In the genomic region with DNA sequence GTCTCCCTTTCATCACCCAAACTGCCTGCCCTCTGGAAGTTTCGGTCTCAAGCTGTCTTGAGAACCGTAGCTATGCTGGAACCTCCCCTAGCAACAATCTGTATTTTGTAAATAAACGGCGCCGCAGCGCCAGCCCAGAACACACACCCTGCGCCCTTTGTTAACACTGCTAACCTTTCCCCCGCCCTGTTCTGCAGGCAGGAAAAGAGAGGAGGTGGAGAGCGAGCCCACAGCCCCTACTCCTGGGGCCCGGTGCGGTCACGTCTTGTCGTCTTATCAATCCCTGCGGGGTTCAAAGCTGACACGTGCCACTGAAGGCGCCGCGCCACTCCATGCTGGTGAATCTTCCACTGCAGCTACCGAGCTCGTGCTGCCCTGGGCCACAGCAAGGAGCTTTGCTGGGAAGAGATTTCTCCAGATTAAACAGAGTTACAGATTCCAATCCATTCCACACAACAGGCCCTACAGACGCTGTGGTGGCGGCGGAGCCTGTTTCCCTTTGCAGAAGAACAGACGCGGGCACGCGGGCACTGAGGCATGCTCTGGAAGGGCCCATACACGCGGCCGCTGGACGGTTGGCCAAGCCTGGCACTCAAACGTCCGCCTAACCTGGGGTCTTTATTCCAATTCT, we compare ENCODE assay signal across 8 cellular contexts. TPM values are rescaled to one million over a fixed set of nuclear protein-coding genes. Genes with fewer than 3 reads are reported as not detected.
DNase-seq lines count a peak whose midpoint lies in the region; ATAC-seq, FAIRE-seq and TF ChIP-seq lines count a peak whose summit lies in the region.

No MANE protein-coding gene starts in this region.

- H3K4me1 Mint-ChIP-seq in WTC11 = no peaks in the 10 kb centered on the region

- no peak overlapping the region for H3K9ac ChIP-seq in rectal smooth muscle tissue (ENCODE audit: low read length)

- TF ChIP-seq CTCF in WTC11 (IDR thresholded peaks at IDR 0.05) (no peak), fibroblast of mammary gland (conservative IDR thresholded peaks at IDR 0.05; ENCODE audit: control insufficient read depth, insufficient read depth, low read depth, low read length) (no peak), foreskin fibroblast (IDR thresholded peaks at IDR 0.05; ENCODE audit: low read depth, low read length) (no peak)

- H3K27me3 Mint-ChIP-seq in WTC11 (ENCODE audit: low read depth) = peaks cover 2% of the 10 kb centered on the region; the same call in 1 of the 2 replicates

- no peak for TF ChIP-seq POLR2A in H54 (IDR thresholded peaks at IDR 0.05; ENCODE audit: low read depth, low read length)

- CTCF ChIA-PET in WTC11 (lab: Charles Lee) = interaction anchor here (1.2 to 1.8 kb wide), 3 partner anchors 89 to 223 kb away, joined by 3 to 6 read pairs (median 3); no protein-coding TSS in a partner anchor

- H3K27me3 ChIP-seq in rectal smooth muscle tissue (ENCODE audit: control insufficient read depth, insufficient read depth, low read length) = no peaks in the 10 kb centered on the region

- no peaks in the 10 kb centered on the region for H3K36me3 ChIP-seq in rectal smooth muscle tissue (ENCODE audit: control insufficient read depth, insufficient read depth, low read length)

- peak; percentile 11 for ATAC-seq in WTC11
- no peak for ATAC-seq in GM21723 (IDR thresholded peaks at IDR 0.05; ENCODE audit: unreplicated experiment)
- no peak for ATAC-seq in HG02884 (IDR thresholded peaks at IDR 0.05; ENCODE audit: unreplicated experiment)
- ATAC-seq in GM19452 (IDR thresholded peaks at IDR 0.05; ENCODE audit: unreplicated experiment) = no peak

- no peak for FAIRE-seq in H54 (lab: Jason Lieb, UNC)

- POLR2A ChIA-PET in WTC11 (lab: Charles Lee) = no interaction called here

- no peak overlapping the region for H3K4me3 Mint-ChIP-seq in WTC11

- DNase-seq in H54 (ENCODE audit: insufficient read length, low spot score) = peak; percentile 6
- no peak for DNase-seq in WTC11 (ENCODE audit: low spot score)
- DNase-seq in fibroblast of mammary gland (ENCODE audit: low read depth) = peak; percentile 3
- no peak for DNase-seq in foreskin fibroblast

- peaks cover 8% of the 10 kb centered on the region for H3K36me3 Mint-ChIP-seq in WTC11

- peaks cover 25% of the 10 kb centered on the region for H3K4me1 ChIP-seq in rectal smooth muscle tissue (ENCODE audit: control insufficient read depth, insufficient read depth, low read length)

- peak overlapping the region; percentile 45 for H3K27ac ChIP-seq in rectal smooth muscle tissue (ENCODE audit: low read depth, low read length)

- H3K4me3 ChIP-seq in fibroblast of mammary gland (ENCODE audit: control insufficient read depth, low read depth, low read length) (no peak overlapping the region), rectal smooth muscle tissue (ENCODE audit: low read length) (peak overlapping the region; percentile 45), foreskin fibroblast (ENCODE audit: low read depth in 1 of 2, low read length in 2 of 2) (no peak overlapping the region)

- peak overlapping the region; percentile 17; the same call in 1 of the 2 replicates for H3K27ac Mint-ChIP-seq in WTC11

- peaks cover 11% of the 10 kb centered on the region for H3K9me3 Mint-ChIP-seq in WTC11

TF ChIP-seq in WTC11, 78 proteins besides CTCF, POLR2A, EP300 and RAD21 (continues in another document):
- TF ChIP-seq RELA (CRISPR knock-in tag; IDR thresholded peaks at IDR 0.05; ENCODE audit: borderline replicate concordance) (no peak), ZBTB21 (CRISPR knock-in tag; IDR thresholded peaks at IDR 0.05; ENCODE audit: borderline replicate concordance) (no peak), ESRRA (CRISPR knock-in tag; IDR thresholded peaks at IDR 0.05; ENCODE audit: borderline replicate concordance) (no peak), ERG (CRISPR knock-in tag; IDR thresholded peaks at IDR 0.05) (no peak), IRF2 (CRISPR knock-in tag; IDR thresholded peaks at IDR 0.05; ENCODE audit: borderline replicate concordance, low read depth) (no peak), PRDM15 (CRISPR knock-in tag; IDR thresholded peaks at IDR 0.05) (no peak), JUN (CRISPR knock-in tag; IDR thresholded peaks at IDR 0.05) (no peak), RORB (CRISPR knock-in tag; IDR thresholded peaks at IDR 0.05) (no peak), JAZF1 (CRISPR knock-in tag; IDR thresholded peaks at IDR 0.05) (no peak), MYBL2 (CRISPR knock-in tag; IDR thresholded peaks at IDR 0.05) (no peak)
- TF ChIP-seq, protein P1, sequence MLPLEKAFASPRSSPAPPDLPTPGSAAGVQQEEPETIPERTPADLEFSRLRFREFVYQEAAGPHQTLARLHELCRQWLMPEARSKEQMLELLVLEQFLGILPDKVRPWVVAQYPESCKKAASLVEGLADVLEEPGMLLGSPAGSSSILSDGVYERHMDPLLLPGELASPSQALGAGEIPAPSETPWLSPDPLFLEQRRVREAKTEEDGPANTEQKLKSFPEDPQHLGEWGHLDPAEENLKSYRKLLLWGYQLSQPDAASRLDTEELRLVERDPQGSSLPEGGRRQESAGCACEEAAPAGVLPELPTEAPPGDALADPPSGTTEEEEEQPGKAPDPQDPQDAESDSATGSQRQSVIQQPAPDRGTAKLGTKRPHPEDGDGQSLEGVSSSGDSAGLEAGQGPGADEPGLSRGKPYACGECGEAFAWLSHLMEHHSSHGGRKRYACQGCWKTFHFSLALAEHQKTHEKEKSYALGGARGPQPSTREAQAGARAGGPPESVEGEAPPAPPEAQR (CRISPR knock-in tag; IDR thresholded peaks at IDR 0.05) = no peak
- TF ChIP-seq, protein P2, sequence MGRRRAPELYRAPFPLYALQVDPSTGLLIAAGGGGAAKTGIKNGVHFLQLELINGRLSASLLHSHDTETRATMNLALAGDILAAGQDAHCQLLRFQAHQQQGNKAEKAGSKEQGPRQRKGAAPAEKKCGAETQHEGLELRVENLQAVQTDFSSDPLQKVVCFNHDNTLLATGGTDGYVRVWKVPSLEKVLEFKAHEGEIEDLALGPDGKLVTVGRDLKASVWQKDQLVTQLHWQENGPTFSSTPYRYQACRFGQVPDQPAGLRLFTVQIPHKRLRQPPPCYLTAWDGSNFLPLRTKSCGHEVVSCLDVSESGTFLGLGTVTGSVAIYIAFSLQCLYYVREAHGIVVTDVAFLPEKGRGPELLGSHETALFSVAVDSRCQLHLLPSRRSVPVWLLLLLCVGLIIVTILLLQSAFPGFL (CRISPR knock-in tag; IDR thresholded peaks at IDR 0.05; ENCODE audit: borderline replicate concordance) = no peak
- TF ChIP-seq, protein P3, sequence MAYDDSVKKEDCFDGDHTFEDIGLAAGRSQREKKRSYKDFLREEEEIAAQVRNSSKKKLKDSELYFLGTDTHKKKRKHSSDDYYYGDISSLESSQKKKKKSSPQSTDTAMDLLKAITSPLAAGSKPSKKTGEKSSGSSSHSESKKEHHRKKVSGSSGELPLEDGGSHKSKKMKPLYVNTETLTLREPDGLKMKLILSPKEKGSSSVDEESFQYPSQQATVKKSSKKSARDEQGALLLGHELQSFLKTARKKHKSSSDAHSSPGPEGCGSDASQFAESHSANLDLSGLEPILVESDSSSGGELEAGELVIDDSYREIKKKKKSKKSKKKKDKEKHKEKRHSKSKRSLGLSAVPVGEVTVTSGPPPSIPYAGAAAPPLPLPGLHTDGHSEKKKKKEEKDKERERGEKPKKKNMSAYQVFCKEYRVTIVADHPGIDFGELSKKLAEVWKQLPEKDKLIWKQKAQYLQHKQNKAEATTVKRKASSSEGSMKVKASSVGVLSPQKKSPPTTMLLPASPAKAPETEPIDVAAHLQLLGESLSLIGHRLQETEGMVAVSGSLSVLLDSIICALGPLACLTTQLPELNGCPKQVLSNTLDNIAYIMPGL (CRISPR knock-in tag; IDR thresholded peaks at IDR 0.05) = no peak

RNA-seq across cellular contexts. Expression of gene ZDHHC11B, which starts 25.3 kb away (rescaled TPM):
- 2.3 to 4.4 TPM (median 3.1 TPM) in 3 replicates for total RNA-seq in WTC11 (2021)

Comparison
In these comparisons a context has a peak if more than half of its experiments do, and no peak if none do; other contexts are left out.
1. DNase-seq: peak in H54 (single experiment) and fibroblast of mammary gland (single experiment); none in WTC11 (single experiment) and foreskin fibroblast (0 of 2).